9 cellular contexts compared by ENCODE assay signal in genomic region chr11:67238894-67239794, GRCh38. TPM values are rescaled to one million over a fixed set of nuclear protein-coding genes. Genes with fewer than 3 reads are reported as not detected.
DNase-seq lines count a peak whose midpoint lies in the region; ATAC-seq and TF ChIP-seq lines count a peak whose summit lies in the region.
"Had no signal": no experiment of that assay in that cellular context is flagged by ENCODE, and none has a peak within 500 bp of the region (broad histone marks: within the 10 kb centered on the region; RNA-seq: fewer than 3 reads in every experiment).

No MANE protein-coding gene starts in this region.

- WGBS in hepatocyte (ENCODE audit: low lambda C conversion rate, missing lambda C conversion rate) = 18% methylated on average over 10 of the region's 10 CpGs
- 18 to 24% (median 19%) methylated on average over 10 of the region's 10 CpGs for WGBS in spleen, 5 donors

- no peak overlapping the region for H3K4me3 ChIP-seq in hepatocyte
- peak overlapping the region in 7 of 8 donors; percentile 10 to 83 (median 67) for H3K4me3 ChIP-seq in spleen

- H3K9me3 Mint-ChIP-seq in activated T-cell treated with anti-CD3 and anti-CD28 coated beads, Interleukin-2, amount 50 U/mL, for 4 hours = no peaks in the 10 kb centered on the region
- H3K9me3 Mint-ChIP-seq in activated CD4-positive, alpha-beta memory T cell treated with anti-CD3 and anti-CD28 coated beads, Interleukin-2, amount 10 ng/mL, durations not matched to agents 7 days and 5 days = no peaks in the 10 kb centered on the region

- H3K9me2 ChIP-seq in hepatocyte (replicated peaks; ENCODE audit: insufficient read depth) = no peaks in the 10 kb centered on the region

- peak overlapping the region; percentile 70 for H3K4me2 ChIP-seq in hepatocyte

- H3K79me2 ChIP-seq in hepatocyte = peaks cover 68% of the 10 kb centered on the region

- no peaks in the 10 kb centered on the region for H3K9me3 ChIP-seq in hepatocyte (ENCODE audit: low read depth)
- no peaks in the 10 kb centered on the region for H3K9me3 ChIP-seq in spleen

- POLR2A ChIA-PET in activated CD4-positive, alpha-beta memory T cell treated with anti-CD3 and anti-CD28 coated beads, Interleukin-2, amount 10 ng/mL, durations not matched to agents 7 days and 5 days (lab: Charles Lee) = interaction anchor here (0.8 to 3.5 kb wide), 38 partner anchors 8 to 1664 kb away, joined by 3 to 66 read pairs (median 5); partner anchors contain the start of genes ACTN3, ANKRD13D, CLCF1 and KDM2A

- H3K27me3 ChIP-seq in hepatocyte (no peaks in the 10 kb centered on the region), spleen (replicated peaks in 1 of 7) (no peaks in the 10 kb centered on the region)
- H3K27me3 ChIP-seq: foreskin keratinocyte had no signal

- H3K36me3 ChIP-seq in hepatocyte (replicated peaks; ENCODE audit: insufficient read depth, low read depth) (no peaks in the 10 kb centered on the region), spleen (peaks cover 0 to 54% (median 13%) of the 10 kb centered on the region in 6 donors)

- no peak for DNase-seq in activated T-cell treated with anti-CD3 and anti-CD28 coated beads, Interleukin-2, amount 50 U/mL, for 4 hours
- DNase-seq in activated T-cell treated with anti-CD3 and anti-CD28 coated beads, Interleukin-2, amount 50 U/mL, for 1 hour = no peak
- no peak for DNase-seq in activated CD4-positive, alpha-beta memory T cell treated with anti-CD3 and anti-CD28 coated beads, Interleukin-2, amount 10 ng/mL, durations not matched to agents 7 days and 5 days
- peak; percentile 23 for DNase-seq in hepatocyte (ENCODE audit: low spot score)
- DNase-seq in spleen = no peak
- no peak for DNase-seq in NCI-H1092 (lab: John Stamatoyannopoulos, UW)
- DNase-seq in effector CD4-positive, alpha-beta T cell = no peak
- no peak for DNase-seq in NCI-H69 (lab: John Stamatoyannopoulos, UW)

- no peak overlapping the region for H2AFZ ChIP-seq in hepatocyte

- H3K4me3 Mint-ChIP-seq in activated T-cell treated with anti-CD3 and anti-CD28 coated beads, Interleukin-2, amount 50 U/mL, for 4 hours = peak overlapping the region; percentile 100
- peak overlapping the region; percentile 99 for H3K4me3 Mint-ChIP-seq in activated CD4-positive, alpha-beta memory T cell treated with anti-CD3 and anti-CD28 coated beads, Interleukin-2, amount 10 ng/mL, durations not matched to agents 7 days and 5 days

- TF ChIP-seq CTCF in hepatocyte (IDR thresholded peaks at IDR 0.05; ENCODE audit: poor library complexity) (no peak), spleen (IDR thresholded peaks at IDR 0.05 in 8 of 11, conservative IDR thresholded peaks at IDR 0.05 in 3 of 11) (no peak)

- H3K4me1 Mint-ChIP-seq in activated T-cell treated with anti-CD3 and anti-CD28 coated beads, Interleukin-2, amount 50 U/mL, for 4 hours (ENCODE audit: low read depth) = peaks cover 47% of the 10 kb centered on the region
- H3K4me1 Mint-ChIP-seq in activated CD4-positive, alpha-beta memory T cell treated with anti-CD3 and anti-CD28 coated beads, Interleukin-2, amount 10 ng/mL, durations not matched to agents 7 days and 5 days = peaks cover 53% of the 10 kb centered on the region

- ATAC-seq in activated T-cell treated with anti-CD3 and anti-CD28 coated beads, Interleukin-2, amount 50 U/mL, for 4 hours = no peak

- H4K20me1 ChIP-seq in hepatocyte (ENCODE audit: insufficient read depth, poor library complexity, severe bottlenecking) = peaks cover 29% of the 10 kb centered on the region

- peaks cover 36% of the 10 kb centered on the region for H3K36me3 Mint-ChIP-seq in activated T-cell treated with anti-CD3 and anti-CD28 coated beads, Interleukin-2, amount 50 U/mL, for 4 hours (ENCODE audit: insufficient read depth)
- peaks cover 40% of the 10 kb centered on the region for H3K36me3 Mint-ChIP-seq in activated CD4-positive, alpha-beta memory T cell treated with anti-CD3 and anti-CD28 coated beads, Interleukin-2, amount 10 ng/mL, durations not matched to agents 7 days and 5 days (ENCODE audit: low read depth)

- no peak for TF ChIP-seq POLR2A in spleen (IDR thresholded peaks at IDR 0.05)

- intact Hi-C loops in spleen (cut with DNase I; ENCODE audit: low total_unique reads) = no loop called here

- H3K27ac ChIP-seq in hepatocyte (peak overlapping the region; percentile 54), spleen (peak overlapping the region; percentile 84 to 96 (median 92))

- no peaks in the 10 kb centered on the region for H3K27me3 Mint-ChIP-seq in activated T-cell treated with anti-CD3 and anti-CD28 coated beads, Interleukin-2, amount 50 U/mL, for 4 hours (ENCODE audit: low read depth)
- no peaks in the 10 kb centered on the region for H3K27me3 Mint-ChIP-seq in activated CD4-positive, alpha-beta memory T cell treated with anti-CD3 and anti-CD28 coated beads, Interleukin-2, amount 10 ng/mL, durations not matched to agents 7 days and 5 days

- CTCF ChIA-PET in activated CD4-positive, alpha-beta memory T cell treated with anti-CD3 and anti-CD28 coated beads, Interleukin-2, amount 10 ng/mL, durations not matched to agents 7 days and 5 days (lab: Charles Lee) = interaction anchor here (0.6 to 3.9 kb wide), 19 partner anchors 13 to 391 kb away, joined by 3 to 41 read pairs (median 4); partner anchors contain the start of genes KDM2A, NUDT8 and PPP1CA

- peaks cover 32% of the 10 kb centered on the region for H3K4me1 ChIP-seq in hepatocyte (ENCODE audit: insufficient read depth)
- H3K4me1 ChIP-seq in spleen = peaks cover 41 to 75% (median 56%) of the 10 kb centered on the region in 6 donors

- peak overlapping the region; percentile 96 for H3K27ac Mint-ChIP-seq in activated CD4-positive, alpha-beta memory T cell treated with anti-CD3 and anti-CD28 coated beads, Interleukin-2, amount 10 ng/mL, durations not matched to agents 7 days and 5 days

RNA-seq across cellular contexts. Expression of gene GRK2, which starts 27.1 kb away (rescaled TPM):
- 100 to 1,000 TPM; 152 to 172 (median 171) TPM for total RNA-seq in activated T-cell treated with anti-CD3 and anti-CD28 coated beads, Interleukin-2, amount 50 U/mL, for 4 hours
- total RNA-seq in activated CD4-positive, alpha-beta memory T cell treated with anti-CD3 and anti-CD28 coated beads, Interleukin-2, amount 10 ng/mL, durations not matched to agents 7 days and 5 days = 100 to 1,000 TPM; 333 to 338 TPM
- total RNA-seq in hepatocyte (41.4 and 57.3 TPM in 2 replicates), spleen (100 to 1,000 TPM; 168 to 301 (median 263) TPM)
- polyA plus RNA-seq in hepatocyte (59.6 and 64.1 TPM in 2 replicates), spleen (100 to 1,000 TPM; 119 to 270 (median 192) TPM)

RNA-seq across cellular contexts. Expression of gene ANKRD13D, which starts 50.0 kb away (rescaled TPM):
- total RNA-seq in activated T-cell treated with anti-CD3 and anti-CD28 coated beads, Interleukin-2, amount 50 U/mL, for 4 hours = 10 to 100 TPM; 67.7 to 75.4 (median 69.8) TPM
- total RNA-seq in activated CD4-positive, alpha-beta memory T cell treated with anti-CD3 and anti-CD28 coated beads, Interleukin-2, amount 10 ng/mL, durations not matched to agents 7 days and 5 days = 100 to 1,000 TPM; 157 to 163 TPM
- total RNA-seq in hepatocyte (22.1 and 25.3 TPM in 2 replicates), spleen (100 to 1,000 TPM in 5 of 7 donors, 10 to 100 TPM in 2; 67.3 to 151 (median 124) TPM)
- polyA plus RNA-seq in hepatocyte (43.9 and 49.5 TPM in 2 replicates), spleen (100 to 1,000 TPM in 2 of 3 donors, 10 to 100 TPM in 1; 65.2 to 138 (median 129) TPM)
